Comparison of ENCODE assay signal across 27 cellular contexts in genomic region chr5:6187501-6187900, GRCh38.
"Had no signal": no experiment of that assay in that cellular context is flagged by ENCODE, and none has a peak within 500 bp of the region (broad histone marks: within the 10 kb centered on the region; RNA-seq: fewer than 3 reads in every experiment).

No MANE protein-coding gene starts in this region.

- H3K27ac ChIP-seq: colonic mucosa, epithelial cell of prostate, foreskin keratinocyte, gastroesophageal sphincter, heart left ventricle, hepatocyte, parathyroid adenoma, suprapubic skin, transverse colon, upper lobe of right lung had no signal

- DNase-seq: colonic mucosa; effector CD8-positive, alpha-beta T cell; endodermal cell; foreskin keratinocyte; heart left ventricle; kidney; mesenchymal stem cell; mucosa of descending colon; naive B cell; stimulated activated CD4-positive, alpha-beta T cell treated with anti-CD3 and anti-CD28 coated beads, Interleukin-12 subunit alpha, Interleukin-12 subunit beta, amount 100 ng/mL, for 4 hours; stimulated activated CD4-positive, alpha-beta T cell treated with anti-CD3 and anti-CD28 coated beads, Interleukin-1b, Interleukin-23, amount 100 ng/mL, for 48 hours; stimulated activated CD4-positive, alpha-beta T cell treated with anti-CD3 and anti-CD28 coated beads, Interleukin-4, amount 100 ng/mL, for 1 hour; stimulated activated CD8-positive, alpha-beta memory T cell treated with anti-CD3 and anti-CD28 coated beads, Interleukin-4, amount 100 ng/mL, for 48 hours; stimulated activated naive CD4-positive, alpha-beta T cell; stimulated activated naive CD8-positive, alpha-beta T cell treated with anti-CD3 and anti-CD28 coated beads, Interleukin-15, amount 100 ng/mL, for 72 hours; transverse colon; upper lobe of right lung had no signal

- H3K79me2 ChIP-seq: hepatocyte, parathyroid adenoma had no signal

- ATAC-seq: esophagus mucosa; foreskin keratinocyte; gastroesophageal sphincter; heart left ventricle; left lobe of liver; mucosa of descending colon; natural killer cell treated with Interleukin-12 subunit alpha and Interleukin-12 subunit beta and Interleukin-15 and Interleukin-18, amount 100 ng/mL, for 72 hours; sciatic nerve; stimulated activated naive CD8-positive, alpha-beta T cell treated with anti-CD3 and anti-CD28 coated beads, Interleukin-15, amount 100 ng/mL, for 72 hours; upper lobe of right lung had no signal

- H3K27me3 ChIP-seq: colonic mucosa, foreskin keratinocyte, gastroesophageal sphincter, heart left ventricle, hepatocyte, suprapubic skin, transverse colon, upper lobe of right lung had no signal

- H3K4me2 ChIP-seq: hepatocyte, smooth muscle cell had no signal

- H3K9ac ChIP-seq: parathyroid adenoma had no signal

- H3K9me3 ChIP-seq: colonic mucosa, gastroesophageal sphincter, heart left ventricle, mucosa of descending colon, suprapubic skin, transverse colon, upper lobe of right lung had no signal

- H3K36me3 ChIP-seq: colonic mucosa, gastroesophageal sphincter, heart left ventricle, suprapubic skin, transverse colon, upper lobe of right lung had no signal

- H3K4me1 ChIP-seq: colonic mucosa, foreskin keratinocyte, gastroesophageal sphincter, heart left ventricle, parathyroid adenoma, suprapubic skin, transverse colon, upper lobe of right lung had no signal

- FAIRE-seq: kidney had no signal

- H3K4me3 ChIP-seq: colonic mucosa, gastroesophageal sphincter, heart left ventricle, hepatocyte, mucosa of descending colon, smooth muscle cell, suprapubic skin, transverse colon, upper lobe of right lung had no signal

- H2AFZ ChIP-seq: hepatocyte, parathyroid adenoma had no signal
